ENCODE assay signal across 8 cellular contexts in the genomic region with DNA sequence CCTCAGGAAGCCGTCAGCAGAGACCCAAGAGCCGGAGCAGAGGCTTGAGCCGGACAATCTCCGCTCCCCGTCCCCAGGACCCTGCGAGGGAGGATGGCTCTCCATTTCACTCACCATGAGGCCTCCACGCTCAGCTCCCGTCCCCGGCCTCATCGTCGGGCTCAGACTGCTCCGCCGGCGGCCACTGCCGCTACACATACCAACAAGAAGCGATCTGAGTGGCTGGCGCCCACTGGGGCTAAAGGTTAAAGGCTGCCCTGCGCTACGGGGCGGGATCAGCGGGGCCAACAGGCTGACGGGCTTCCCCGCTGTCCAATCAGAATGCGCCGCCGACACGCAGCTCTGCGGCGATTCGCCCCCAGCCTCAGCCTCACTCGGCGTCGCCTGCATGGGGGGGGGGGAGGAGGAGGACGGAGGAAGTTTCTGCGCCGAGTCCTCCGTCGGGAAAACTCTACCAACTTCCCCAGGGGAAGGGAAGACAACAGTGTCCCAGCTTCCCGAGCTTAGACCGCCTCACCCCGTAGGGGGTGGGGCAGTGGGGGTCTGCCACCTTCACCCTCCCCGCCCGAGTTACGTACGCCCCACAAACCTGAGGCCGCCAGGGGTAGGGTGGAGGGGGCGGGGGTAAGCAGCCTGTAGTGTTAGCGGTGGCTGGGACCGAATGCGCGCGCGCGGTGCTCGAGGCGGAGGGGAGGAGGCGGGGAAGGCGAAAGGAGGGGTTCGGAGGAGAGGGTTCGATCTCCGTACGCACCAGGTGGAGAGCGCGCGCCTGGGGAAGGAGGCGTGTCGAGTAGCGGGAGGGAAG. TPM values are rescaled to one million over a fixed set of nuclear protein-coding genes. Genes with fewer than 3 reads are reported as not detected.
DNase-seq lines count a peak whose midpoint lies in the region; ATAC-seq, FAIRE-seq and TF ChIP-seq lines count a peak whose summit lies in the region.

A gene (minus strand): TSS at position 220 of the 805 bp plus-strand sequence. CDS start 22 bp downstream, at position 198.

- peak; percentile 83 for FAIRE-seq in RCC 7860 (lab: Jason Lieb, UNC)

- peaks cover 31 to 54% (median 52%) of the 10 kb centered on the region in 4 donors for H3K4me1 ChIP-seq in esophagus muscularis mucosa

- no peaks in the 10 kb centered on the region for H3K27me3 Mint-ChIP-seq in activated T-cell treated with anti-CD3 and anti-CD28 coated beads, Interleukin-2, amount 50 U/mL, for 72 hours (ENCODE audit: low read depth)

- H3K4me1 Mint-ChIP-seq in activated T-cell treated with anti-CD3 and anti-CD28 coated beads, Interleukin-2, amount 50 U/mL, for 72 hours (ENCODE audit: low read depth), result peaks cover 68% of the 10 kb centered on the region

- peaks cover 12 to 39% of the 10 kb centered on the region in 2 donors for H3K36me3 Mint-ChIP-seq in activated T-cell treated with anti-CD3 and anti-CD28 coated beads, Interleukin-2, amount 50 U/mL, for 72 hours (ENCODE audit: insufficient read depth in 2 of 2)

- WGBS in esophagus muscularis mucosa, result under 1% methylated on average over 43 of the region's 68 CpGs

- H3K27ac ChIP-seq in KOPT-K1 (ENCODE audit: low read depth, low read length, poor library complexity, severe bottlenecking) (peak within 1 kb of the TSS; percentile 97), esophagus muscularis mucosa (replicated peaks in 1 of 4) (peak within 1 kb of the TSS; percentile 95 to 98 (median 96))

- H3K27me3 ChIP-seq in esophagus muscularis mucosa, result no peaks in the 10 kb centered on the region

- TF ChIP-seq CTCF in esophagus muscularis mucosa (IDR thresholded peaks at IDR 0.05), result no peak

- H3K36me3 ChIP-seq in KOPT-K1 (ENCODE audit: insufficient read depth, low read length) (peaks cover 54% of the 10 kb centered on the region), esophagus muscularis mucosa (peaks cover 0 to 30% (median 11%) of the 10 kb centered on the region in 4 donors)

- no peaks in the 10 kb centered on the region for H3K9me3 Mint-ChIP-seq in activated T-cell treated with anti-CD3 and anti-CD28 coated beads, Interleukin-2, amount 50 U/mL, for 72 hours

- peak within 1 kb of the TSS; percentile 88 to 100 for H3K4me3 Mint-ChIP-seq in activated T-cell treated with anti-CD3 and anti-CD28 coated beads, Interleukin-2, amount 50 U/mL, for 72 hours

- peak within 1 kb of the TSS; percentile 83 to 96 (median 88) for H3K4me3 ChIP-seq in esophagus muscularis mucosa

- DNase-seq in DMS79 (lab: John Stamatoyannopoulos, UW), result peak; percentile 90
- peak; percentile 96 for DNase-seq in RCC 7860 (ENCODE audit: low spot score)
- peak; percentile 98 for DNase-seq in activated T-cell treated with anti-CD3 and anti-CD28 coated beads, Interleukin-2, amount 50 U/mL, for 72 hours
- DNase-seq in esophagus muscularis mucosa (ENCODE audit: extremely low spot score), result peak; percentile 100
- DNase-seq in myocyte (ENCODE audit: low read depth), result peak; percentile 98
- peak; percentile 96 for DNase-seq in stimulated activated CD8-positive, alpha-beta memory T cell treated with anti-CD3 and anti-CD28 coated beads, Interleukin-7, amount 100 ng/mL, for 48 hours (ENCODE audit: extremely low read depth in 1 of 2, low read depth in 1 of 2)

- intact Hi-C loops in esophagus muscularis mucosa (cut with DNase I), result no loop called here

- TF ChIP-seq POLR2A in esophagus muscularis mucosa (IDR thresholded peaks at IDR 0.05; ENCODE audit: low read depth), result peak; percentile 65

- peak; percentile 65 for ATAC-seq in GM21786 (IDR thresholded peaks at IDR 0.05; ENCODE audit: unreplicated experiment)
- ATAC-seq in activated T-cell treated with anti-CD3 and anti-CD28 coated beads, Interleukin-2, amount 50 U/mL, for 72 hours (replicated peaks in 1 of 2), result peak; percentile 79 to 81

- peak within 1 kb of the TSS; percentile 95 for H3K27ac Mint-ChIP-seq in activated T-cell treated with anti-CD3 and anti-CD28 coated beads, Interleukin-2, amount 50 U/mL, for 72 hours

- TF ChIP-seq EP300 in esophagus muscularis mucosa (IDR thresholded peaks at IDR 0.05), result no peak

- H3K9me3 ChIP-seq in KOPT-K1 (ENCODE audit: insufficient read depth, low read length, poor library complexity, severe bottlenecking) (no peaks in the 10 kb centered on the region), esophagus muscularis mucosa (no peaks in the 10 kb centered on the region)

RNA-seq across cellular contexts. Expression of the gene that starts here (rescaled TPM):
- total RNA-seq in activated T-cell treated with anti-CD3 and anti-CD28 coated beads, Interleukin-2, amount 50 U/mL, for 72 hours, result 100 to 1,000 TPM; 122 to 127 TPM
- total RNA-seq in esophagus muscularis mucosa (10 to 100 TPM; 46.1 to 66.1 (median 53.2) TPM), myocyte (104 and 111 TPM in 2 replicates)
- polyA plus RNA-seq in myocyte (2012), result 19.8 TPM

Comparison
In these comparisons a context has a peak if more than half of its experiments do, and no peak if none do; other contexts are left out.
1. Peak in every context shown above with its lines: DNase-seq, ATAC-seq, H3K4me3 ChIP-seq and H3K27ac ChIP-seq.